In genomic region chr16:67000384-67001158, GRCh38 we compare ENCODE assay signal across 8 cellular contexts. TPM values are rescaled to one million over a fixed set of nuclear protein-coding genes. Genes with fewer than 3 reads are reported as not detected.
DNase-seq lines count a peak whose midpoint lies in the region; ATAC-seq, FAIRE-seq and TF ChIP-seq lines count a peak whose summit lies in the region.

No MANE protein-coding gene starts in this region.

- H3K9me3 ChIP-seq in HUES64 (ENCODE audit: insufficient read depth, low read depth, low read length), result no peaks in the 10 kb centered on the region
- no peaks in the 10 kb centered on the region for H3K9me3 ChIP-seq in WERI-Rb-1 (ENCODE audit: severe bottlenecking)

- peak overlapping the region; percentile 70 for H3K4me3 ChIP-seq in HUES64 (ENCODE audit: low read length)
- H3K4me3 ChIP-seq in WERI-Rb-1 (ENCODE audit: low read depth, low read length), result peak overlapping the region; percentile 48
- H3K4me3 ChIP-seq in bronchial epithelial cell (ENCODE audit: low read depth, low read length), result peak overlapping the region; percentile 49

- H3K9ac ChIP-seq in HUES64 (ENCODE audit: low read depth, low read length), result 0 out of 2 replicates have a peak overlapping the region, but pooled peaks have one; percentile 51

- no peaks in the 10 kb centered on the region for H3K36me3 ChIP-seq in HUES64 (ENCODE audit: insufficient read depth, low read length)
- no peaks in the 10 kb centered on the region for H3K36me3 ChIP-seq in WERI-Rb-1
- no peaks in the 10 kb centered on the region for H3K36me3 ChIP-seq in bronchial epithelial cell (ENCODE audit: control insufficient read depth, insufficient read depth, low read length)

- ATAC-seq in GM21390 (IDR thresholded peaks at IDR 0.05; ENCODE audit: unreplicated experiment), result no peak

- DNase-seq in CD1c-positive myeloid dendritic cell (ENCODE audit: extremely low spot score) (peak; percentile 40), WERI-Rb-1 (peak; percentile 74), bronchial epithelial cell (ENCODE audit: low read depth) (no peak), islet precursor cell (peak; percentile 71), NOMO-1 (lab: John Stamatoyannopoulos, UW; ENCODE audit: unreplicated experiment in 2 of 2) (no peak)
- DNase-seq in stimulated activated CD4-positive, alpha-beta T cell treated with anti-CD3 and anti-CD28 coated beads, Interleukin-15, amount 100 ng/mL, for 1 hour (ENCODE audit: low read depth in 1 of 2, low spot score in 1 of 2), result peak; percentile 22 to 45

- H3K27ac ChIP-seq in HUES64 (ENCODE audit: low read depth, low read length), result no peak overlapping the region
- H3K27ac ChIP-seq in WERI-Rb-1, result no peak overlapping the region; the same call in 1 of the 2 replicates

- FAIRE-seq in bronchial epithelial cell (lab: Jason Lieb, UNC), result no peak

- H3K4me1 ChIP-seq in HUES64 (ENCODE audit: insufficient read depth, low read length), result no peaks in the 10 kb centered on the region

- H3K27me3 ChIP-seq in HUES64 (ENCODE audit: insufficient read depth, low read length) (peaks cover 71% of the 10 kb centered on the region), WERI-Rb-1 (ENCODE audit: insufficient read depth, low read depth, severe bottlenecking) (no peaks in the 10 kb centered on the region), bronchial epithelial cell (ENCODE audit: control insufficient read depth, insufficient read depth, low read length) (no peaks in the 10 kb centered on the region)

- 3% methylated on average over 65 of the region's 75 CpGs for WGBS in HUES64

- no peak for TF ChIP-seq CTCF in WERI-Rb-1 (IDR thresholded peaks at IDR 0.05; ENCODE audit: low read depth, low read length)
- TF ChIP-seq CTCF in bronchial epithelial cell (IDR thresholded peaks at IDR 0.05; ENCODE audit: insufficient read depth, low read length, severe bottlenecking), result no peak

RNA-seq across cellular contexts. Expression of gene CES4A, which starts 12.2 kb away (rescaled TPM):
- 0.20 TPM for polyA plus RNA-seq in HUES64 (2013, experiment 1 of 2)
- 0.51 TPM for polyA plus RNA-seq in HUES64 (2013, experiment 2 of 2)
- 1.1 and 1.5 TPM in 2 replicates for total RNA-seq in bronchial epithelial cell

RNA-seq across cellular contexts. Expression of gene CBFB, which starts 28.4 kb away (rescaled TPM):
- 36.2 TPM for polyA plus RNA-seq in HUES64 (2013, experiment 1 of 2)
- 38.4 TPM for polyA plus RNA-seq in HUES64 (2013, experiment 2 of 2)
- total RNA-seq in bronchial epithelial cell, result 101 and 121 TPM in 2 replicates

RNA-seq across cellular contexts. Expression of gene CES3, which starts 39.5 kb away (rescaled TPM):
- polyA plus RNA-seq in HUES64 (2013, experiment 1 of 2), result 1.6 TPM
- 1.5 TPM for polyA plus RNA-seq in HUES64 (2013, experiment 2 of 2)
- total RNA-seq in bronchial epithelial cell, result 1.6 and 6.3 TPM in 2 replicates

Comparison
In these comparisons a context has a peak if more than half of its experiments do, and no peak if none do; other contexts are left out.
1. DNase-seq: peak in CD1c-positive myeloid dendritic cell (single experiment), WERI-Rb-1 (single experiment), islet precursor cell (single experiment) and stimulated activated CD4-positive, alpha-beta T cell treated with anti-CD3 and anti-CD28 coated beads, Interleukin-15, amount 100 ng/mL, for 1 hour (2 of 2); none in bronchial epithelial cell (single experiment) and NOMO-1 (0 of 2).
2. Peak in every context shown above with its lines, with median percentiles within 50 percentile points of each other: H3K4me3 ChIP-seq.